9 cellular contexts compared by ENCODE assay signal in the genomic region with DNA sequence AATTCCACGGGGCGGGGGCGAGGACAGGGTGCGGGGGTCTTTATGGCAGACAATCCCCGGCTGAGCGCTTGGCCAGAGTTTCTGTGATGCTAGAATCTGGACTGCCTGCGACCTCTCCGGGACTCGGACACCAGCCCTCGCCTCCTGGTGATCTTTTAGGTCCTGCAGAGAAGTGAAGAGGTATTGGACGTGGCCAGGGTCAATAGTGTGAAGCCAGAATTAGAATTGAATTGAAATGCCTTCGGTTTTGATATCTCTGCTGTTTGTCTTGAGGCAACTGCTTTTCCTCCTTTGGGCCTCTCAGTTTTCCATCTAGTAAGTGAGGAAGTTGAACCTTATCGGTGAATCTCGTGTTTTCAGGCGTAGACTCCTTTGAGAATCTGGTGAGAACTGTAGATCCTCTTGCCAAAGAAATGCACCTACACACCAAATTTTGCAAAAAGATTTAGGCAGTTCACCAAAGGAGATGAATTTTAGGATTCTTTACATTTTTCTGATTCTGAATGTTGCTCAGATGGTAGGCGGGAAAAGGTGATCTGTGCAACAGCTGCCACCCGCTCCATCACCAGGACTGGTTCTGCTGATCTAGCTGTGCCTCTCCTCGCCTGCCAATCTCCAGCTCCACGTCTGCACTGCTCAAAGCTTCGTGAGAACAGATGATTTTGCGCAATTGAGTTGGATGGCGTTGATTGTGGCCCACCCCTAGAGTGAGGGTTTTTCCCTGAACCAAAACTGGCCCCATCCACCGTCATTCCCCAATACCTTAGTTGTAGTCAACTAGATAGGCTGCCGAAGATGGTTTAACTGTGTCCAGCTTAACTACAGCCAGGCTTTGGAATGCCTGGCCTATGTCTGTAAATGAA. TPM values are rescaled to one million over a fixed set of nuclear protein-coding genes. Genes with fewer than 3 reads are reported as not detected.
A peak's percentile ranks its signal among the peaks of the same experiment; 100 is the strongest.
DNase-seq lines count a peak whose midpoint lies in the region; ATAC-seq, FAIRE-seq and TF ChIP-seq lines count a peak whose summit lies in the region.
"Had no signal": no experiment of that assay in that cellular context is flagged by ENCODE, and none has a peak within 500 bp of the region (broad histone marks: within the 10 kb centered on the region; RNA-seq: fewer than 3 reads in every experiment).

No MANE protein-coding gene starts in this region.

- H3K4me3 ChIP-seq in HUES64 (ENCODE audit: low read length) = peak overlapping the region; percentile 97
- H3K4me3 ChIP-seq in right cardiac atrium (ENCODE audit: low read length) = peak overlapping the region; percentile 74

- H3K27me3 ChIP-seq in HUES64 (ENCODE audit: insufficient read depth, low read length) (no peaks in the 10 kb centered on the region), right cardiac atrium (ENCODE audit: control insufficient read depth, insufficient read depth) (no peaks in the 10 kb centered on the region)

- WGBS in HUES64 = 24% methylated on average over 24 of the region's 24 CpGs
- 8% methylated on average over 24 of the region's 24 CpGs for WGBS in right cardiac atrium

- TF ChIP-seq POLR2A in GM12892 (IDR thresholded peaks at IDR 0.05; ENCODE audit: low read depth, low read length) = no peak

- H3K9me3 ChIP-seq in HUES64 (ENCODE audit: insufficient read depth, low read depth, low read length) (no peaks in the 10 kb centered on the region), right cardiac atrium (ENCODE audit: control insufficient read depth, low read length) (no peaks in the 10 kb centered on the region)

- H3K27ac ChIP-seq in HUES64 (ENCODE audit: low read depth, low read length) (peak overlapping the region; percentile 95), right cardiac atrium (ENCODE audit: low read length) (peak overlapping the region; percentile 87)

- DNase-seq in SHP77 (lab: John Stamatoyannopoulos, UW) (peak; percentile 35 to 51), SHP77 treated with DMSO at 0.1 percent for 48 hours (lab: John Stamatoyannopoulos, UW) (no peak), right cardiac atrium (peak in 2 of 3 donors; percentile 35 to 58), sciatic nerve (ENCODE audit: low spot score) (no peak), GM12892 (ENCODE audit: insufficient read length) (no peak)
- peak; percentile 27 for DNase-seq in activated naive CD4-positive, alpha-beta T cell treated with anti-CD3 and anti-CD28 coated beads, Interleukin-2, amount 50 U/mL, for 16 hours

- ATAC-seq in right cardiac atrium = no peak
- peak; percentile 11 for ATAC-seq in sciatic nerve
- ATAC-seq in HG03432 (IDR thresholded peaks at IDR 0.05; ENCODE audit: unreplicated experiment) = no peak

- peak overlapping the region; percentile 84 for H3K9ac ChIP-seq in HUES64 (ENCODE audit: low read depth, low read length)

- intact Hi-C loops in right cardiac atrium (cut with DNase I) (loop anchor here (10.0 kb wide), 4 partner anchors 173 to 523 kb away; no protein-coding TSS in a partner anchor), sciatic nerve (cut with DNase I) (loop anchor here (10.0 kb wide), 1 partner anchor 103 kb away; a partner anchor contains a TSS)

- peaks cover 15% of the 10 kb centered on the region for H3K4me1 ChIP-seq in HUES64 (ENCODE audit: insufficient read depth, low read length)
- H3K4me1 ChIP-seq in right cardiac atrium (ENCODE audit: control insufficient read depth, insufficient read depth, low read length) = peaks cover 2% of the 10 kb centered on the region

- H3K36me3 ChIP-seq in HUES64 (ENCODE audit: insufficient read depth, low read length) = peaks cover 7% of the 10 kb centered on the region

- no peak for FAIRE-seq in GM12892 (lab: Jason Lieb, UNC)
- FAIRE-seq: islet of Langerhans had no signal

RNA-seq across cellular contexts. Expression of a gene that starts 0.8 kb away (rescaled TPM):
- polyA plus RNA-seq in HUES64 (2013, experiment 1 of 2) = 28.1 TPM
- 29.9 TPM for polyA plus RNA-seq in HUES64 (2013, experiment 2 of 2)
- total RNA-seq in right cardiac atrium (10 to 100 TPM; 22.6 to 44.5 (median 36.1) TPM), sciatic nerve (34.1 TPM)
- 27.4 TPM for polyA plus RNA-seq in right cardiac atrium
- polyA plus RNA-seq in GM12892 (2012; ENCODE audit: missing spikeins) = 29.8 TPM

RNA-seq across cellular contexts. Expression of a gene that starts 24.4 kb away (rescaled TPM):
- 0.55 TPM for polyA plus RNA-seq in HUES64 (2013, experiment 1 of 2)
- 0.89 TPM for polyA plus RNA-seq in HUES64 (2013, experiment 2 of 2)
- total RNA-seq in right cardiac atrium (100 to 1,000 TPM in 3 of 4 donors, 10 to 100 TPM in 1; 99.0 to 117 (median 107) TPM), sciatic nerve (1.5 TPM)
- polyA plus RNA-seq in right cardiac atrium = 78.2 TPM
- polyA plus RNA-seq in GM12892 (2012; ENCODE audit: missing spikeins) = not detected

RNA-seq across cellular contexts. Expression of a gene that starts 35.7 kb away (rescaled TPM):
- 5.9 TPM for polyA plus RNA-seq in HUES64 (2013, experiment 1 of 2)
- polyA plus RNA-seq in HUES64 (2013, experiment 2 of 2) = 6.4 TPM
- total RNA-seq in right cardiac atrium (1 to 10 TPM in 1 of 4 donors, under 1 TPM in 3; 0.17 to 2.8 (median 0.55) TPM), sciatic nerve (not detected)
- 1.4 TPM for polyA plus RNA-seq in right cardiac atrium
- polyA plus RNA-seq in GM12892 (2012; ENCODE audit: missing spikeins) = 0.15 TPM

Comparison
In these comparisons a context has a peak if more than half of its experiments do, and no peak if none do; other contexts are left out.
1. DNase-seq: peak in SHP77 (2 of 2), activated naive CD4-positive, alpha-beta T cell treated with anti-CD3 and anti-CD28 coated beads, Interleukin-2, amount 50 U/mL, for 16 hours (single experiment) and right cardiac atrium (2 of 3); none in SHP77 treated with DMSO at 0.1 percent for 48 hours (single experiment), sciatic nerve (single experiment) and GM12892 (single experiment).
2. RNA of a gene that starts 24.4 kb away (total RNA-seq): 99.0 to 117 TPM in right cardiac atrium; 1.5 TPM in sciatic nerve (single experiment); every median in the first group is over 10 times any median in the second.